In genomic region chr1:25858906-25859789, GRCh38 we compare ENCODE assay signal across 8 cellular contexts. TPM values are rescaled to one million over a fixed set of nuclear protein-coding genes. Genes with fewer than 3 reads are reported as not detected.
A peak's percentile ranks its signal among the peaks of the same experiment; 100 is the strongest.
DNase-seq lines count a peak whose midpoint lies in the region; ATAC-seq and FAIRE-seq lines count a peak whose summit lies in the region.

A gene with protein sequence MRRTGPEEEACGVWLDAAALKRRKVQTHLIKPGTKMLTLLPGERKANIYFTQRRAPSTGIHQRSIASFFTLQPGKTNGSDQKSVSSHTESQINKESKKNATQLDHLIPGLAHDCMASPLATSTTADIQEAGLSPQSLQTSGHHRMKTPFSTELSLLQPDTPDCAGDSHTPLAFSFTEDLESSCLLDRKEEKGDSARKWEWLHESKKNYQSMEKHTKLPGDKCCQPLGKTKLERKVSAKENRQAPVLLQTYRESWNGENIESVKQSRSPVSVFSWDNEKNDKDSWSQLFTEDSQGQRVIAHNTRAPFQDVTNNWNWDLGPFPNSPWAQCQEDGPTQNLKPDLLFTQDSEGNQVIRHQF (minus strand): TSS chr1:25859457. CDS start chr1:25859357, 100 bp downstream.

- H3K4me1 Mint-ChIP-seq in natural killer cell treated with Interleukin-12 subunit alpha and Interleukin-12 subunit beta and Interleukin-15 and Interleukin-18, amount 100 ng/mL, for 72 hours (ENCODE audit: low read depth in 2 of 2): peaks cover 18 to 27% of the 10 kb centered on the region in 2 donors

- DNase-seq in DMS114 treated with DMSO at 0.1 percent for 48 hours (lab: John Stamatoyannopoulos, UW; ENCODE audit: unreplicated experiment) (peak; percentile 84), KG1 (lab: John Stamatoyannopoulos, UW) (peak; percentile 89), RCC 7860 (ENCODE audit: low spot score) (peak; percentile 76), fibroblast of peridontal ligament (ENCODE audit: extremely low read depth) (peak; percentile 81)
- DNase-seq in activated T-helper 1 cell treated with anti-CD3 and anti-CD28 coated beads, Interleukin-2, amount 50 U/mL, for 16 hours (ENCODE audit: low read depth in 1 of 2, low spot score in 1 of 2): peak; percentile 72 to 84
- peak; percentile 94 for DNase-seq in natural killer cell treated with Interleukin-12 subunit alpha and Interleukin-12 subunit beta and Interleukin-15 and Interleukin-18, amount 100 ng/mL, for 72 hours (ENCODE audit: low spot score)
- DNase-seq in stimulated activated naive CD4-positive, alpha-beta T cell (lab: John Stamatoyannopoulos, UW): peak; percentile 80 to 90 (median 86)

- no peak for FAIRE-seq in RCC 7860 (lab: Jason Lieb, UNC)

- peak within 1 kb of the TSS; percentile 97 for H3K4me3 Mint-ChIP-seq in natural killer cell treated with Interleukin-12 subunit alpha and Interleukin-12 subunit beta and Interleukin-15 and Interleukin-18, amount 100 ng/mL, for 72 hours

- H3K9me3 Mint-ChIP-seq in natural killer cell treated with Interleukin-12 subunit alpha and Interleukin-12 subunit beta and Interleukin-15 and Interleukin-18, amount 100 ng/mL, for 72 hours: no peaks in the 10 kb centered on the region

- H3K36me3 Mint-ChIP-seq in natural killer cell treated with Interleukin-12 subunit alpha and Interleukin-12 subunit beta and Interleukin-15 and Interleukin-18, amount 100 ng/mL, for 72 hours: no peaks in the 10 kb centered on the region

- H3K27ac Mint-ChIP-seq in natural killer cell treated with Interleukin-12 subunit alpha and Interleukin-12 subunit beta and Interleukin-15 and Interleukin-18, amount 100 ng/mL, for 72 hours: peak within 1 kb of the TSS; percentile 86 to 95

- no peaks in the 10 kb centered on the region for H3K27me3 Mint-ChIP-seq in natural killer cell treated with Interleukin-12 subunit alpha and Interleukin-12 subunit beta and Interleukin-15 and Interleukin-18, amount 100 ng/mL, for 72 hours

- ATAC-seq in GM21576 (IDR thresholded peaks at IDR 0.05; ENCODE audit: unreplicated experiment): peak; percentile 76
- ATAC-seq in natural killer cell treated with Interleukin-12 subunit alpha and Interleukin-12 subunit beta and Interleukin-15 and Interleukin-18, amount 100 ng/mL, for 72 hours: peak; percentile 98

RNA-seq across cellular contexts. Expression of the gene that starts here (rescaled TPM):
- 10 to 100 TPM in 1 of 2 donors, 1 to 10 TPM in 1; 4.2 to 15.1 TPM for total RNA-seq in natural killer cell treated with Interleukin-12 subunit alpha and Interleukin-12 subunit beta and Interleukin-15 and Interleukin-18, amount 100 ng/mL, for 72 hours

Comparison
In these comparisons a context has a peak if more than half of its experiments do, and no peak if none do; other contexts are left out.
1. Peak in every context shown above with its lines: DNase-seq and ATAC-seq.